In the genomic region with DNA sequence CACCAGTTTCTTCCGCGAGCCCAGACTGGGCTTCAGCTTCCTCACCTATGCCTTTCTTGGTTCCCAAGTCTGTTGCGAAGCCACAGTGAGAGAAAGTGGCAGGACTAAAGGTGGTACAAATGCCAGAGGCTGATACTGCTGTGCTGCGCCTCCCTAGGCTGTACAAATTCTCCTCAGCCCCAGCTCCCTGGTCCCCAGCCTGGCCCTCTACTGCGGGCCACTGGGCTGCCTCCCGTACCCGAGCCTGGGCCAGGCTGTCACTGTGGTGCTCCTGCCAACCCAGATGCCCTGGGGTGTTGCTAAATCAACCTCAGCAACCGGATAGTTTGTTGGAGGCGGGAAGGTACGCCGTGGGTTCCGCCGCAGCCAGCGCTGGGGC, we compare ENCODE assay signal across 8 cellular contexts. TPM values are rescaled to one million over a fixed set of nuclear protein-coding genes. Genes with fewer than 3 reads are reported as not detected.
A peak's percentile ranks its signal among the peaks of the same experiment; 100 is the strongest.
DNase-seq lines count a peak whose midpoint lies in the region; ATAC-seq, FAIRE-seq and TF ChIP-seq lines count a peak whose summit lies in the region.

No MANE protein-coding gene starts in this region.

- H3K27me3 ChIP-seq in HL-60 (ENCODE audit: insufficient read depth, poor library complexity, severe bottlenecking) (no peaks in the 10 kb centered on the region), neural cell (ENCODE audit: insufficient read depth, low read depth, low read length) (no peaks in the 10 kb centered on the region)

- no peak for TF ChIP-seq RAD21 in neural cell (conservative IDR thresholded peaks at IDR 0.05)

- peak; percentile 16 to 26 for ATAC-seq in activated CD4-positive, CD25-positive, alpha-beta regulatory T cell treated with anti-CD3 and anti-CD28 coated beads, Interleukin-2, amount 50 U/mL, for 24 hours
- ATAC-seq in HG03342 (IDR thresholded peaks at IDR 0.05; ENCODE audit: unreplicated experiment) = no peak

- no peak overlapping the region for H2AFZ ChIP-seq in neural cell (ENCODE audit: low read depth, low read length)

- H3K36me3 ChIP-seq in neural cell (ENCODE audit: insufficient read depth, low read length) = no peaks in the 10 kb centered on the region

- H3K9me3 ChIP-seq in neural cell (ENCODE audit: low read length) = no peaks in the 10 kb centered on the region

- H3K4me2 ChIP-seq in neural cell (ENCODE audit: low read length) = peak overlapping the region; percentile 78

- H3K4me3 ChIP-seq in HL-60 (replicated peaks; ENCODE audit: insufficient read depth, low read length) (peak overlapping the region; percentile 74), neural cell (ENCODE audit: low read length) (peak overlapping the region; percentile 97)

- H3K79me2 ChIP-seq in neural cell (replicated peaks; ENCODE audit: insufficient read depth, low read length) = no peaks in the 10 kb centered on the region

- H3K9me2 ChIP-seq in neural cell (ENCODE audit: insufficient read depth, low read length) = no peaks in the 10 kb centered on the region

- TF ChIP-seq EP300 in neural cell (conservative IDR thresholded peaks at IDR 0.05; ENCODE audit: poor library complexity, severe bottlenecking) = no peak

- peak overlapping the region; percentile 68 for H3K9ac ChIP-seq in neural cell (ENCODE audit: low read length)

- no peaks in the 10 kb centered on the region for H3F3A ChIP-seq in neural cell (ENCODE audit: insufficient read depth, low read length, poor library complexity, severe bottlenecking)

- TF ChIP-seq CTCF in HL-60 (IDR thresholded peaks at IDR 0.05; ENCODE audit: insufficient read depth, low read length) (no peak), neural cell (IDR thresholded peaks at IDR 0.05; ENCODE audit: poor library complexity, severe bottlenecking) (no peak)

- H3K27ac ChIP-seq in HL-60 (replicated peaks) (peak overlapping the region; percentile 94), caudate nucleus (ENCODE audit: low read depth, low read length) (peak overlapping the region; percentile 68), neural cell (ENCODE audit: low read length) (no peak overlapping the region)

- no peak for FAIRE-seq in HTR-8/SVneo (lab: Jason Lieb, UNC)

- no peaks in the 10 kb centered on the region for H4K20me1 ChIP-seq in neural cell (ENCODE audit: insufficient read depth)

- no peak for DNase-seq in activated CD4-positive, CD25-positive, alpha-beta regulatory T cell (lab: John Stamatoyannopoulos, UW)
- DNase-seq in HL-60 (ENCODE audit: low read depth in 1 of 2, low spot score in 1 of 2) = peak; percentile 35 to 91
- DNase-seq in caudate nucleus (lab: John Stamatoyannopoulos, UW) = no peak
- no peak for DNase-seq in NCI-H2196 (lab: John Stamatoyannopoulos, UW; ENCODE audit: unreplicated experiment)
- no peak for DNase-seq in HTR-8/SVneo (ENCODE audit: insufficient read length, low spot score)

TF ChIP-seq in neural cell, 6 proteins besides CTCF, POLR2A, EP300 and RAD21:
- TF ChIP-seq TAF1 (IDR thresholded peaks at IDR 0.05; ENCODE audit: low read depth) (no peak), MXI1 (conservative IDR thresholded peaks at IDR 0.05; ENCODE audit: poor library complexity, severe bottlenecking) (no peak), SMC3 (conservative IDR thresholded peaks at IDR 0.05; ENCODE audit: poor library complexity) (no peak), POLR2AphosphoS5 (IDR thresholded peaks at IDR 0.05) (no peak), EZH2 (IDR thresholded peaks at IDR 0.05; ENCODE audit: borderline replicate concordance, insufficient read depth, low read length, poor library complexity, severe bottlenecking) (no peak)
- TF ChIP-seq, protein P1, sequence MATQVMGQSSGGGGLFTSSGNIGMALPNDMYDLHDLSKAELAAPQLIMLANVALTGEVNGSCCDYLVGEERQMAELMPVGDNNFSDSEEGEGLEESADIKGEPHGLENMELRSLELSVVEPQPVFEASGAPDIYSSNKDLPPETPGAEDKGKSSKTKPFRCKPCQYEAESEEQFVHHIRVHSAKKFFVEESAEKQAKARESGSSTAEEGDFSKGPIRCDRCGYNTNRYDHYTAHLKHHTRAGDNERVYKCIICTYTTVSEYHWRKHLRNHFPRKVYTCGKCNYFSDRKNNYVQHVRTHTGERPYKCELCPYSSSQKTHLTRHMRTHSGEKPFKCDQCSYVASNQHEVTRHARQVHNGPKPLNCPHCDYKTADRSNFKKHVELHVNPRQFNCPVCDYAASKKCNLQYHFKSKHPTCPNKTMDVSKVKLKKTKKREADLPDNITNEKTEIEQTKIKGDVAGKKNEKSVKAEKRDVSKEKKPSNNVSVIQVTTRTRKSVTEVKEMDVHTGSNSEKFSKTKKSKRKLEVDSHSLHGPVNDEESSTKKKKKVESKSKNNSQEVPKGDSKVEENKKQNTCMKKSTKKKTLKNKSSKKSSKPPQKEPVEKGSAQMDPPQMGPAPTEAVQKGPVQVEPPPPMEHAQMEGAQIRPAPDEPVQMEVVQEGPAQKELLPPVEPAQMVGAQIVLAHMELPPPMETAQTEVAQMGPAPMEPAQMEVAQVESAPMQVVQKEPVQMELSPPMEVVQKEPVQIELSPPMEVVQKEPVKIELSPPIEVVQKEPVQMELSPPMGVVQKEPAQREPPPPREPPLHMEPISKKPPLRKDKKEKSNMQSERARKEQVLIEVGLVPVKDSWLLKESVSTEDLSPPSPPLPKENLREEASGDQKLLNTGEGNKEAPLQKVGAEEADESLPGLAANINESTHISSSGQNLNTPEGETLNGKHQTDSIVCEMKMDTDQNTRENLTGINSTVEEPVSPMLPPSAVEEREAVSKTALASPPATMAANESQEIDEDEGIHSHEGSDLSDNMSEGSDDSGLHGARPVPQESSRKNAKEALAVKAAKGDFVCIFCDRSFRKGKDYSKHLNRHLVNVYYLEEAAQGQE (IDR thresholded peaks at IDR 0.05; ENCODE audit: borderline replicate concordance) = no peak
TF ChIP-seq in neural cell: peak in this region for 0.

RNA-seq across cellular contexts. Expression of a gene that starts 0.4 kb away (rescaled TPM):
- 33.0 and 35.4 TPM in 2 replicates for polyA plus RNA-seq in neural cell
- polyA minus RNA-seq in neural cell = 16.0 and 18.5 TPM in 2 replicates

RNA-seq across cellular contexts. Expression of a gene that starts 36.2 kb away (rescaled TPM):
- 9.1 and 11.6 TPM in 2 replicates for polyA plus RNA-seq in neural cell
- 7.5 and 9.0 TPM in 2 replicates for polyA minus RNA-seq in neural cell

Comparison
In these comparisons a context has a peak if more than half of its experiments do, and no peak if none do; other contexts are left out.
1. DNase-seq: peak in HL-60 (2 of 2); none in activated CD4-positive, CD25-positive, alpha-beta regulatory T cell (0 of 4), caudate nucleus (0 of 61), NCI-H2196 (single experiment) and HTR-8/SVneo (single experiment).